In genomic region chr1:53197301-53198205, GRCh38 we compare ENCODE assay signal across 8 cellular contexts. TPM values are rescaled to one million over a fixed set of nuclear protein-coding genes. Genes with fewer than 3 reads are reported as not detected.
DNase-seq lines count a peak whose midpoint lies in the region; ATAC-seq and TF ChIP-seq lines count a peak whose summit lies in the region.

No MANE protein-coding gene starts in this region.

- peaks cover 12% of the 10 kb centered on the region for H3K36me3 Mint-ChIP-seq in endothelial cell (ENCODE audit: low read depth, unreplicated experiment)
- H3K36me3 Mint-ChIP-seq in natural killer cell treated with Interleukin-12 subunit alpha and Interleukin-12 subunit beta and Interleukin-15 and Interleukin-18, amount 100 ng/mL, for 72 hours, result peaks cover 15% of the 10 kb centered on the region

- no peak for TF ChIP-seq CTCF in endothelial cell (IDR thresholded peaks at IDR 0.05; ENCODE audit: unreplicated experiment)

- peak overlapping the region; percentile 98 for H3K9ac ChIP-seq in GM23248

- H3K9me3 Mint-ChIP-seq in endothelial cell (ENCODE audit: unreplicated experiment), result no peaks in the 10 kb centered on the region
- no peaks in the 10 kb centered on the region for H3K9me3 Mint-ChIP-seq in natural killer cell treated with Interleukin-12 subunit alpha and Interleukin-12 subunit beta and Interleukin-15 and Interleukin-18, amount 100 ng/mL, for 72 hours

- peak overlapping the region; percentile 82 for H2AFZ ChIP-seq in GM23248

- peak overlapping the region; percentile 87 for H3K27ac ChIP-seq in GM23248

- peak overlapping the region; percentile 92 for H3K4me3 Mint-ChIP-seq in endothelial cell (ENCODE audit: unreplicated experiment)
- H3K4me3 Mint-ChIP-seq in natural killer cell treated with Interleukin-12 subunit alpha and Interleukin-12 subunit beta and Interleukin-15 and Interleukin-18, amount 100 ng/mL, for 72 hours, result peak overlapping the region; percentile 96

- DNase-seq in GM23248 (peak; percentile 55), RKO (ENCODE audit: low spot score) (peak; percentile 18), endothelial cell (ENCODE audit: low spot score) (no peak), left lobe of liver (ENCODE audit: low spot score) (no peak), KG1 (lab: John Stamatoyannopoulos, UW) (no peak), GF-D8 (lab: John Stamatoyannopoulos, UW) (no peak)
- DNase-seq in natural killer cell treated with Interleukin-12 subunit alpha and Interleukin-12 subunit beta and Interleukin-15 and Interleukin-18, amount 100 ng/mL, for 72 hours (ENCODE audit: low spot score), result no peak

- no peaks in the 10 kb centered on the region for H3K9me3 ChIP-seq in GM23248 (ENCODE audit: low read depth)

- in situ Hi-C loops in GM23248 (cut with MboI), result loop anchor here (10.0 to 25.0 kb wide), 2 partner anchors 293 to 485 kb away; no protein-coding TSS in a partner anchor

- H3K27me3 Mint-ChIP-seq in endothelial cell (ENCODE audit: unreplicated experiment), result peaks cover 10% of the 10 kb centered on the region
- no peaks in the 10 kb centered on the region for H3K27me3 Mint-ChIP-seq in natural killer cell treated with Interleukin-12 subunit alpha and Interleukin-12 subunit beta and Interleukin-15 and Interleukin-18, amount 100 ng/mL, for 72 hours

- no peak for ATAC-seq in natural killer cell treated with Interleukin-12 subunit alpha and Interleukin-12 subunit beta and Interleukin-15 and Interleukin-18, amount 100 ng/mL, for 72 hours
- ATAC-seq in left lobe of liver (no peak), HG03175 (IDR thresholded peaks at IDR 0.05; ENCODE audit: unreplicated experiment) (no peak)

- H3F3A ChIP-seq in GM23248 (ENCODE audit: insufficient read depth), result peaks cover 17% of the 10 kb centered on the region

- H3K27me3 ChIP-seq in GM23248 (replicated peaks; ENCODE audit: insufficient read depth), result no peaks in the 10 kb centered on the region

- H3K36me3 ChIP-seq in GM23248 (ENCODE audit: low read depth), result peaks cover 9% of the 10 kb centered on the region

- peaks cover 29% of the 10 kb centered on the region for H3K79me2 ChIP-seq in GM23248 (ENCODE audit: insufficient read depth)

- peak overlapping the region; percentile 88 for H3K4me3 ChIP-seq in GM23248

- peak overlapping the region; percentile 97 for H3K4me2 ChIP-seq in GM23248 (ENCODE audit: unreplicated experiment)

- H3K9me2 ChIP-seq in GM23248 (ENCODE audit: insufficient read depth), result no peaks in the 10 kb centered on the region

- no peaks in the 10 kb centered on the region for H4K20me1 ChIP-seq in GM23248 (ENCODE audit: insufficient read depth)

- H3K27ac Mint-ChIP-seq in endothelial cell (ENCODE audit: unreplicated experiment), result peak overlapping the region; percentile 87
- peak overlapping the region; percentile 97 for H3K27ac Mint-ChIP-seq in natural killer cell treated with Interleukin-12 subunit alpha and Interleukin-12 subunit beta and Interleukin-15 and Interleukin-18, amount 100 ng/mL, for 72 hours

- peaks cover 30% of the 10 kb centered on the region for H3K4me1 ChIP-seq in GM23248 (ENCODE audit: insufficient read depth)

- peaks cover 23% of the 10 kb centered on the region for H3K4me1 Mint-ChIP-seq in endothelial cell (ENCODE audit: unreplicated experiment)
- peaks cover 23 to 26% of the 10 kb centered on the region in 2 donors for H3K4me1 Mint-ChIP-seq in natural killer cell treated with Interleukin-12 subunit alpha and Interleukin-12 subunit beta and Interleukin-15 and Interleukin-18, amount 100 ng/mL, for 72 hours (ENCODE audit: low read depth in 2 of 2)

- 14 to 15% methylated on average over 13 of the region's 13 CpGs for WGBS in GM23248 (ENCODE audit: low coverage in 1 of 2, low lambda C conversion rate in 2 of 2, missing lambda C conversion rate in 2 of 2), 2 experiments

RNA-seq across cellular contexts. Expression of gene CPT2, which starts 0.9 kb away (rescaled TPM):
- 16.2 and 24.5 TPM in 2 replicates for total RNA-seq in GM23248 (2014; rRNA removed; shearing (Covaris generic))
- polyA plus RNA-seq in GM23248 (2016; fragmentation: Nextera tagmentation; extraction: Ambion mirVana), result 15.2 and 15.8 TPM in 2 replicates
- total RNA-seq in endothelial cell (ENCODE audit: unreplicated experiment) (17.6 TPM), left lobe of liver (96.0 TPM)
- 10 to 100 TPM; 12.3 to 14.7 TPM for total RNA-seq in natural killer cell treated with Interleukin-12 subunit alpha and Interleukin-12 subunit beta and Interleukin-15 and Interleukin-18, amount 100 ng/mL, for 72 hours

RNA-seq across cellular contexts. Expression of gene CZIB, which starts 22.9 kb away (rescaled TPM):
- total RNA-seq in GM23248 (2014; rRNA removed; shearing (Covaris generic)), result 49.7 and 63.2 TPM in 2 replicates
- 76.6 and 83.4 TPM in 2 replicates for polyA plus RNA-seq in GM23248 (2016; fragmentation: Nextera tagmentation; extraction: Ambion mirVana)
- total RNA-seq in endothelial cell (ENCODE audit: unreplicated experiment) (65.0 TPM), left lobe of liver (27.7 TPM)
- 10 to 100 TPM; 37.5 to 44.5 TPM for total RNA-seq in natural killer cell treated with Interleukin-12 subunit alpha and Interleukin-12 subunit beta and Interleukin-15 and Interleukin-18, amount 100 ng/mL, for 72 hours

RNA-seq across cellular contexts. Expression of gene MAGOH, which starts 40.8 kb away (rescaled TPM):
- total RNA-seq in GM23248 (2014; rRNA removed; shearing (Covaris generic)), result 21.9 and 22.5 TPM in 2 replicates
- polyA plus RNA-seq in GM23248 (2016; fragmentation: Nextera tagmentation; extraction: Ambion mirVana), result 29.7 and 34.3 TPM in 2 replicates
- total RNA-seq in endothelial cell (ENCODE audit: unreplicated experiment) (57.3 TPM), left lobe of liver (15.3 TPM)
- total RNA-seq in natural killer cell treated with Interleukin-12 subunit alpha and Interleukin-12 subunit beta and Interleukin-15 and Interleukin-18, amount 100 ng/mL, for 72 hours, result 10 to 100 TPM; 62.6 to 65.4 TPM

RNA-seq across cellular contexts. Expression of gene SLC1A7, which starts 55.1 kb away (rescaled TPM):
- total RNA-seq in GM23248 (2014; rRNA removed; shearing (Covaris generic)), result 0.13 TPM in 1 of 2 replicates, not detected in the other
- polyA plus RNA-seq in GM23248 (2016; fragmentation: Nextera tagmentation; extraction: Ambion mirVana), result 0.51 and 0.76 TPM in 2 replicates
- total RNA-seq in endothelial cell (ENCODE audit: unreplicated experiment), result not detected
- 1 to 10 TPM in 1 of 2 donors, under 1 TPM in 1; 0.29 to 1.1 TPM for total RNA-seq in natural killer cell treated with Interleukin-12 subunit alpha and Interleukin-12 subunit beta and Interleukin-15 and Interleukin-18, amount 100 ng/mL, for 72 hours
- total RNA-seq in left lobe of liver, result 0.35 TPM

Comparison
In these comparisons a context has a peak if more than half of its experiments do, and no peak if none do; other contexts are left out.
1. DNase-seq: peak in GM23248 (single experiment) and RKO (single experiment); none in endothelial cell (single experiment), natural killer cell treated with Interleukin-12 subunit alpha and Interleukin-12 subunit beta and Interleukin-15 and Interleukin-18, amount 100 ng/mL, for 72 hours (single experiment), left lobe of liver (single experiment), KG1 (single experiment) and GF-D8 (single experiment).